ENCODE assay signal across 1 cellular context in the genomic region with DNA sequence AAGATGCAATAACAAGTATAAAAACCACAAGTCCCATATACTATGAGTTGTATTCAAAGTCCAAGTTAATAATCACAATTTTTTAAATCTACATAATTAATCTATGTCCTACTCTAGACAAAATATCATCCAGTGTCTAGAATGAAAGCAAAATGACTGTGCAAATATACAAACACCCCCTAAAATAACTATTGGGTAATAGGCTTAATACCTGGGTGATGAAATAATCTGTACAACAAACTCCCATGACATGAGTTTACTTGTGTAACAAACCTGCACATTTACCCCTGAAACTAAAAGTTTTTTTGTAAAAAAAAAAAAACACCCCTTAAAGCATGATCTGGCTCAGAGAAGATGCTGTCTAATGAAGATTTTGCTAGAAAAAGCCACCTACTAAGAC.
TF ChIP-seq lines count a peak whose summit lies in the region.

No MANE protein-coding gene starts in this region.

TF ChIP-seq in K562, 482 proteins besides CTCF, POLR2A, EP300 and RAD21:
- TF ChIP-seq POLR3A (IDR thresholded peaks at IDR 0.05; ENCODE audit: borderline replicate concordance, extremely low read depth, insufficient read depth, insufficient read length), result no peak
- TF ChIP-seq CEBPG (CRISPR knock-in tag; IDR thresholded peaks at IDR 0.05), result no peak
- TF ChIP-seq CEBPG (tag; conservative IDR thresholded peaks at IDR 0.05 in 1 of 2, IDR thresholded peaks at IDR 0.05 in 1 of 2), result peak; percentile 54; a peak in 3 of 4 replicates
- peak; percentile 25; the same call in 1 of the 2 replicates for TF ChIP-seq CEBPB (tag; IDR thresholded peaks at IDR 0.05)
TF ChIP-seq in K562: peak in this region for 2.
